Comparison of ENCODE assay signal across 2 cellular contexts in genomic region chrX:154131955-154132354, GRCh38.
TF ChIP-seq lines count a peak whose summit lies in the region.

No MANE protein-coding gene starts in this region.

TF ChIP-seq in endothelial cell of umbilical vein, 7 proteins besides CTCF, POLR2A, EP300 and RAD21:
- no peak for TF ChIP-seq MYC (IDR thresholded peaks at IDR 0.05; ENCODE audit: low read depth, low read length)
- no peak for TF ChIP-seq JUN (IDR thresholded peaks at IDR 0.05; ENCODE audit: borderline replicate concordance, insufficient read depth, insufficient read length, low read depth)

TF ChIP-seq in HepG2, 621 proteins besides CTCF, POLR2A, EP300 and RAD21 (continues in another document):
- no peak for TF ChIP-seq ZNF230 (CRISPR knock-in tag; IDR thresholded peaks at IDR 0.05)
- TF ChIP-seq NR1H2 (CRISPR knock-in tag; IDR thresholded peaks at IDR 0.05; ENCODE audit: borderline replicate concordance, low read depth), result no peak
- TF ChIP-seq BRD4 (CRISPR knock-in tag; IDR thresholded peaks at IDR 0.05), result no peak
- TF ChIP-seq SP1 (IDR thresholded peaks at IDR 0.05), result no peak
- no peak for TF ChIP-seq SP1 (CRISPR knock-in tag; IDR thresholded peaks at IDR 0.05)
- no peak for TF ChIP-seq ZNF800 (CRISPR knock-in tag; IDR thresholded peaks at IDR 0.05)
- no peak for TF ChIP-seq ZNF746 (CRISPR knock-in tag; IDR thresholded peaks at IDR 0.05)
- no peak for TF ChIP-seq ZNF788 (CRISPR knock-in tag; IDR thresholded peaks at IDR 0.05; ENCODE audit: borderline replicate concordance)
- TF ChIP-seq TSC22D2 (CRISPR knock-in tag; IDR thresholded peaks at IDR 0.05; ENCODE audit: borderline replicate concordance), result no peak
- TF ChIP-seq PLRG1 (conservative IDR thresholded peaks at IDR 0.05), result no peak
- no peak for TF ChIP-seq ZNF501 (CRISPR knock-in tag; IDR thresholded peaks at IDR 0.05)
- TF ChIP-seq, protein P1, sequence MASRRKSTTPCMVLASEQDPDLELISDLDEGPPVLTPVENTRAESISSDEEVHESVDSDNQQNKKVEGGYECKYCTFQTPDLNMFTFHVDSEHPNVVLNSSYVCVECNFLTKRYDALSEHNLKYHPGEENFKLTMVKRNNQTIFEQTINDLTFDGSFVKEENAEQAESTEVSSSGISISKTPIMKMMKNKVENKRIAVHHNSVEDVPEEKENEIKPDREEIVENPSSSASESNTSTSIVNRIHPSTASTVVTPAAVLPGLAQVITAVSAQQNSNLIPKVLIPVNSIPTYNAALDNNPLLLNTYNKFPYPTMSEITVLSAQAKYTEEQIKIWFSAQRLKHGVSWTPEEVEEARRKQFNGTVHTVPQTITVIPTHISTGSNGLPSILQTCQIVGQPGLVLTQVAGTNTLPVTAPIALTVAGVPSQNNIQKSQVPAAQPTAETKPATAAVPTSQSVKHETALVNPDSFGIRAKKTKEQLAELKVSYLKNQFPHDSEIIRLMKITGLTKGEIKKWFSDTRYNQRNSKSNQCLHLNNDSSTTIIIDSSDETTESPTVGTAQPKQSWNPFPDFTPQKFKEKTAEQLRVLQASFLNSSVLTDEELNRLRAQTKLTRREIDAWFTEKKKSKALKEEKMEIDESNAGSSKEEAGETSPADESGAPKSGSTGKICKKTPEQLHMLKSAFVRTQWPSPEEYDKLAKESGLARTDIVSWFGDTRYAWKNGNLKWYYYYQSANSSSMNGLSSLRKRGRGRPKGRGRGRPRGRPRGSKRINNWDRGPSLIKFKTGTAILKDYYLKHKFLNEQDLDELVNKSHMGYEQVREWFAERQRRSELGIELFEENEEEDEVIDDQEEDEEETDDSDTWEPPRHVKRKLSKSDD (CRISPR knock-in tag; IDR thresholded peaks at IDR 0.05; ENCODE audit: low read depth), result no peak
- no peak for TF ChIP-seq ZNF180 (CRISPR knock-in tag; IDR thresholded peaks at IDR 0.05; ENCODE audit: borderline replicate concordance, low read depth)
- TF ChIP-seq ZBTB44 (CRISPR knock-in tag; IDR thresholded peaks at IDR 0.05), result no peak
- TF ChIP-seq SALL1 (CRISPR knock-in tag; IDR thresholded peaks at IDR 0.05), result peak; percentile 13; the same call in 1 of the 2 replicates
- TF ChIP-seq SAP130 (CRISPR knock-in tag; IDR thresholded peaks at IDR 0.05; ENCODE audit: low read depth), result no peak
- no peak for TF ChIP-seq SP5 (CRISPR knock-in tag; IDR thresholded peaks at IDR 0.05; ENCODE audit: borderline replicate concordance, low read depth)
- TF ChIP-seq IKZF4 (CRISPR knock-in tag; IDR thresholded peaks at IDR 0.05; ENCODE audit: borderline replicate concordance, low read depth, not compliant biosample characterization), result no peak
- no peak for TF ChIP-seq AGO1 (IDR thresholded peaks at IDR 0.05; ENCODE audit: low read depth, low read length, poor library complexity, severe bottlenecking)
- TF ChIP-seq, protein P2, sequence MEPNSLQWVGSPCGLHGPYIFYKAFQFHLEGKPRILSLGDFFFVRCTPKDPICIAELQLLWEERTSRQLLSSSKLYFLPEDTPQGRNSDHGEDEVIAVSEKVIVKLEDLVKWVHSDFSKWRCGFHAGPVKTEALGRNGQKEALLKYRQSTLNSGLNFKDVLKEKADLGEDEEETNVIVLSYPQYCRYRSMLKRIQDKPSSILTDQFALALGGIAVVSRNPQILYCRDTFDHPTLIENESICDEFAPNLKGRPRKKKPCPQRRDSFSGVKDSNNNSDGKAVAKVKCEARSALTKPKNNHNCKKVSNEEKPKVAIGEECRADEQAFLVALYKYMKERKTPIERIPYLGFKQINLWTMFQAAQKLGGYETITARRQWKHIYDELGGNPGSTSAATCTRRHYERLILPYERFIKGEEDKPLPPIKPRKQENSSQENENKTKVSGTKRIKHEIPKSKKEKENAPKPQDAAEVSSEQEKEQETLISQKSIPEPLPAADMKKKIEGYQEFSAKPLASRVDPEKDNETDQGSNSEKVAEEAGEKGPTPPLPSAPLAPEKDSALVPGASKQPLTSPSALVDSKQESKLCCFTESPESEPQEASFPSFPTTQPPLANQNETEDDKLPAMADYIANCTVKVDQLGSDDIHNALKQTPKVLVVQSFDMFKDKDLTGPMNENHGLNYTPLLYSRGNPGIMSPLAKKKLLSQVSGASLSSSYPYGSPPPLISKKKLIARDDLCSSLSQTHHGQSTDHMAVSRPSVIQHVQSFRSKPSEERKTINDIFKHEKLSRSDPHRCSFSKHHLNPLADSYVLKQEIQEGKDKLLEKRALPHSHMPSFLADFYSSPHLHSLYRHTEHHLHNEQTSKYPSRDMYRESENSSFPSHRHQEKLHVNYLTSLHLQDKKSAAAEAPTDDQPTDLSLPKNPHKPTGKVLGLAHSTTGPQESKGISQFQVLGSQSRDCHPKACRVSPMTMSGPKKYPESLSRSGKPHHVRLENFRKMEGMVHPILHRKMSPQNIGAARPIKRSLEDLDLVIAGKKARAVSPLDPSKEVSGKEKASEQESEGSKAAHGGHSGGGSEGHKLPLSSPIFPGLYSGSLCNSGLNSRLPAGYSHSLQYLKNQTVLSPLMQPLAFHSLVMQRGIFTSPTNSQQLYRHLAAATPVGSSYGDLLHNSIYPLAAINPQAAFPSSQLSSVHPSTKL (CRISPR knock-in tag; IDR thresholded peaks at IDR 0.05), result peak; percentile 22; the same call in 1 of the 2 replicates
- TF ChIP-seq, protein P3, sequence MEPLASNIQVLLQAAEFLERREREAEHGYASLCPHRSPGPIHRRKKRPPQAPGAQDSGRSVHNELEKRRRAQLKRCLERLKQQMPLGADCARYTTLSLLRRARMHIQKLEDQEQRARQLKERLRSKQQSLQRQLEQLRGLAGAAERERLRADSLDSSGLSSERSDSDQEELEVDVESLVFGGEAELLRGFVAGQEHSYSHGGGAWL (CRISPR knock-in tag; IDR thresholded peaks at IDR 0.05), result no peak
- TF ChIP-seq, protein P4, sequence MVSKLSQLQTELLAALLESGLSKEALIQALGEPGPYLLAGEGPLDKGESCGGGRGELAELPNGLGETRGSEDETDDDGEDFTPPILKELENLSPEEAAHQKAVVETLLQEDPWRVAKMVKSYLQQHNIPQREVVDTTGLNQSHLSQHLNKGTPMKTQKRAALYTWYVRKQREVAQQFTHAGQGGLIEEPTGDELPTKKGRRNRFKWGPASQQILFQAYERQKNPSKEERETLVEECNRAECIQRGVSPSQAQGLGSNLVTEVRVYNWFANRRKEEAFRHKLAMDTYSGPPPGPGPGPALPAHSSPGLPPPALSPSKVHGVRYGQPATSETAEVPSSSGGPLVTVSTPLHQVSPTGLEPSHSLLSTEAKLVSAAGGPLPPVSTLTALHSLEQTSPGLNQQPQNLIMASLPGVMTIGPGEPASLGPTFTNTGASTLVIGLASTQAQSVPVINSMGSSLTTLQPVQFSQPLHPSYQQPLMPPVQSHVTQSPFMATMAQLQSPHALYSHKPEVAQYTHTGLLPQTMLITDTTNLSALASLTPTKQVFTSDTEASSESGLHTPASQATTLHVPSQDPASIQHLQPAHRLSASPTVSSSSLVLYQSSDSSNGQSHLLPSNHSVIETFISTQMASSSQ (IDR thresholded peaks at IDR 0.05; ENCODE audit: low read depth), result no peak
- TF ChIP-seq, protein P4 (CRISPR knock-in tag; IDR thresholded peaks at IDR 0.05; ENCODE audit: borderline replicate concordance), result no peak
- no peak for TF ChIP-seq ZNF569 (CRISPR knock-in tag; IDR thresholded peaks at IDR 0.05; ENCODE audit: borderline replicate concordance)
- TF ChIP-seq PAXIP1 (CRISPR knock-in tag; conservative IDR thresholded peaks at IDR 0.05), result peak; percentile 32
- no peak for TF ChIP-seq CHD2 (IDR thresholded peaks at IDR 0.05; ENCODE audit: low read depth, low read length)
- no peak for TF ChIP-seq ZBTB7B (CRISPR knock-in tag; IDR thresholded peaks at IDR 0.05)
- no peak for TF ChIP-seq ZNF775 (CRISPR knock-in tag; IDR thresholded peaks at IDR 0.05; ENCODE audit: borderline replicate concordance)
- no peak for TF ChIP-seq SAFB2 (CRISPR knock-in tag; IDR thresholded peaks at IDR 0.05; ENCODE audit: borderline replicate concordance, low read depth)
